ENCODE assay signal across 1 cellular context in the genomic region with DNA sequence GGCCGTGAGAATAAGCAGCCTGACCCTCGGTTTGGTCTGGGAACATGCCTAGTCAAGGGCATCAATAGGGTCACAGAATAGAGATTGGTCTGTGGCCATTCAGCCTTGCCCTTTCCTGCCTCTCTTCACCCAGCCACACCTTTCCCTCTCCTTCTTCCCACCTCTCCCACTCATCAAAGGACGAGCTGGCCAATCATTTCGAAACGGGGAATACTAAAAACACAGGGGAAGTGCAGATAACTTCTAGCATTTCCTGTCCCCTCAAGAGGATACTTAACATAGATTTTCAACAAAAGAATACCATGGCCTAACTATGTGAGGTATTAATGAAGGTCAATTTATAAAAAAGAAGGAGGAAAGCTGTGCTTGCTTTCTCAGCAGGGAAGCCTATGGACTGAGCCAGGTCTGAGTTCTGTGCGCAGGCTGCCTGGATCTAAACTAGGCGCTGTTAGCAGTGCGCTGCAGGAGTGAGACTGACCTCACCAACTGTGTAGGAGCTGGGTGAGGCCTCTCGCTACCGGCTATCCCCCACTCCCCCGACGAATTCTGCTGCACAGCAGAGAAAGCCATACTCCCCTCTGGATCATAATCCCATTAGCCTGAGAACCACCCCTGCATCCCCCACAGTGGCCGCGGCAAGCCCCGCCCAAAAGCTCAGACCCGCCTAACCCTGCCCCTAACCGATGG.
TF ChIP-seq lines count a peak whose summit lies in the region.

No MANE protein-coding gene starts in this region.

TF ChIP-seq in K562, 482 proteins besides CTCF, POLR2A, EP300 and RAD21 (continued from another document):
- TF ChIP-seq PRDM10 (IDR thresholded peaks at IDR 0.05; ENCODE audit: partially characterized antibody) (peak; percentile 71), TAF1 (IDR thresholded peaks at IDR 0.05; ENCODE audit: control insufficient read depth, extremely low read depth, insufficient read depth, low read length, severe bottlenecking) (no peak), HMBOX1 (IDR thresholded peaks at IDR 0.05) (peak; percentile 39; the same call in 1 of the 2 replicates)
